In the genomic region with DNA sequence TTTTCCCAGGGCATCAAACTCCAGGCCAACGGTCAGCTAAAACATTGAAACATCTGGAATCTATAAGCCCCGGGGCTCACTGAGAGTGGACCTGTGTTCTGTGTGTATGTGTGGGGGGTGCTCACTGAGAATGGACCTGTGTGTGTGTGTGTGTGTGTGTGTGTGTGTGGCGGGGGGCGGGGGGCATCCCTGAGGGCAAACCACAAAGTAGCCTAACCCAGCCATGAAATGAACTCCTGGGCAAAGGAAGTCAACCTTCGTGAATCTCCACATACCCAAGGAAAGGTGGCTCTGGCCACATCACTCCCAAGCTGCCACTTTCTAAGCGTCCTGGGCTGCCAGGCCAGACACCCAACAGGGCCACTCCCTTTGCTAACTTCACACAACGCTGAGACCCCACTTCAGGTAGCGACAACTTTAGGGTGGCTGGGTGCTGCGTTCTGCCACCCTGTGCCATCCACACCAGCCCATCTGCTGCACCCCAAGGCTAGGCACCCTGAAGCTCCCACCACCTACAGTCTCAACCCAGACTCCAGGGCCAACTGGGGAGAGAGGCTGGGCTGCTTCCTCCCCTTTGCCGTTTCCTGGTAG, we compare ENCODE assay signal across 8 cellular contexts. TPM values are rescaled to one million over a fixed set of nuclear protein-coding genes. Genes with fewer than 3 reads are reported as not detected.
DNase-seq lines count a peak whose midpoint lies in the region; ATAC-seq, FAIRE-seq and TF ChIP-seq lines count a peak whose summit lies in the region.

No MANE protein-coding gene starts in this region.

- H3K27ac ChIP-seq in HCT116 (ENCODE audit: low read depth, low read length) (peak overlapping the region; percentile 97), right cardiac atrium (ENCODE audit: low read length) (peak overlapping the region; percentile 52), small intestine (ENCODE audit: low read depth in 1 of 2, low read length in 1 of 2) (peak overlapping the region; percentile 89 to 97)

- H3K4me1 Mint-ChIP-seq in activated CD4-positive, alpha-beta memory T cell treated with anti-CD3 and anti-CD28 coated beads for 36 hours (ENCODE audit: low read depth), result peaks cover 15% of the 10 kb centered on the region

- H3K9me2 ChIP-seq in HCT116 (ENCODE audit: insufficient read depth), result no peaks in the 10 kb centered on the region

- FAIRE-seq in small intestine (lab: Jason Lieb, UNC), result no peak

- H3K4me3 ChIP-seq in HCT116 (replicated peaks in 1 of 2; ENCODE audit: low read depth in 1 of 2, low read length in 2 of 2) (peak overlapping the region; percentile 89 to 93), right cardiac atrium (ENCODE audit: low read length) (no peak overlapping the region), small intestine (ENCODE audit: low read depth in 1 of 2, low read length in 2 of 2) (peak overlapping the region in 1 of 2 donors; percentile 94)

- POLR2A ChIA-PET in HCT116 (lab: Charles Lee), result interaction anchor here (0.8 to 4.6 kb wide), 6 partner anchors 9 to 65 kb away, joined by 3 to 18 read pairs (median 4); a partner anchor contains a TSS
- POLR2A ChIA-PET in activated CD4-positive, alpha-beta memory T cell treated with anti-CD3 and anti-CD28 coated beads for 36 hours (lab: Charles Lee), result interaction anchor here (0.8 to 2.1 kb wide), 5 partner anchors 9 to 57 kb away, joined by 3 to 7 read pairs (median 3); a partner anchor contains a TSS

- RAD21 ChIA-PET in HCT116 (lab: Charles Lee; ENCODE audit: low non-redundant PET in 1 of 2, low total read pairs in 2 of 2, uncharacterized antibody in 2 of 2, unreplicated experiment in 2 of 2), result interaction anchor here in 1 of 2 experiments (0.9 to 1.0 kb wide), 2 partner anchors 13 to 27 kb away, joined by 3 to 4 read pairs; no protein-coding TSS in a partner anchor

- H3K9me3 ChIP-seq in HCT116 (ENCODE audit: control insufficient read depth in 1 of 2, insufficient read depth in 1 of 2, low read depth in 1 of 2, low read length in 2 of 2) (no peaks in the 10 kb centered on the region), right cardiac atrium (ENCODE audit: control insufficient read depth, low read length) (no peaks in the 10 kb centered on the region), small intestine (ENCODE audit: control insufficient read depth, low read depth) (no peaks in the 10 kb centered on the region)

- no peak for TF ChIP-seq CTCF in HCT116 (IDR thresholded peaks at IDR 0.05 in 2 of 3, conservative IDR thresholded peaks at IDR 0.05 in 1 of 3; ENCODE audit: borderline replicate concordance in 1 of 3, insufficient read depth in 1 of 3, low read depth in 2 of 3, low read length in 2 of 3)

- peaks cover 7% of the 10 kb centered on the region for H3K36me3 Mint-ChIP-seq in activated CD4-positive, alpha-beta memory T cell treated with anti-CD3 and anti-CD28 coated beads for 36 hours

- WGBS in right cardiac atrium, result 61% methylated on average over 10 of the region's 10 CpGs
- 39 to 53% (median 39%) methylated on average over 10 of the region's 10 CpGs for WGBS in small intestine, 3 donors

- CTCF ChIA-PET in HCT116 (lab: Charles Lee), result interaction anchor here (1.0 to 2.1 kb wide), 4 partner anchors 10 to 94 kb away, joined by 3 to 7 read pairs (median 5); no protein-coding TSS in a partner anchor
- CTCF ChIA-PET in activated CD4-positive, alpha-beta memory T cell treated with anti-CD3 and anti-CD28 coated beads for 36 hours (lab: Charles Lee), result interaction anchor here (0.7 to 1.4 kb wide), 3 partner anchors 9 to 96 kb away, joined by 3 to 7 read pairs (median 5); no protein-coding TSS in a partner anchor

- peaks cover 6 to 18% of the 10 kb centered on the region in 2 experiments; a peak in 3 of 4 replicates for H3K36me3 ChIP-seq in HCT116 (ENCODE audit: control insufficient read depth in 1 of 2, insufficient read depth in 2 of 2, low read length in 2 of 2)
- H3K36me3 ChIP-seq in small intestine (ENCODE audit: control insufficient read depth in 2 of 2, insufficient read depth in 2 of 2, low read length in 2 of 2), result no peaks in the 10 kb centered on the region

- no peak for TF ChIP-seq POLR2A in HCT116 (IDR thresholded peaks at IDR 0.05; ENCODE audit: borderline replicate concordance, extremely low read depth, insufficient read depth, insufficient read length)

- no peak for TF ChIP-seq RAD21 in HCT116 (IDR thresholded peaks at IDR 0.05; ENCODE audit: low read depth)

- peak overlapping the region; percentile 84 for H3K4me2 ChIP-seq in HCT116 (ENCODE audit: low read length)

- H3K27me3 ChIP-seq in HCT116 (ENCODE audit: insufficient read depth, low read length) (no peaks in the 10 kb centered on the region), right cardiac atrium (ENCODE audit: control insufficient read depth, insufficient read depth) (no peaks in the 10 kb centered on the region), small intestine (ENCODE audit: control insufficient read depth in 2 of 2, insufficient read depth in 2 of 2, low read length in 2 of 2) (peaks cover 0 to 4% of the 10 kb centered on the region in 2 donors)

- no TSS peak for BruUV-seq in HCT116 (replicated peaks; lab: Mats Ljungman, UMichigan)

- H3K27me3 Mint-ChIP-seq in activated CD4-positive, alpha-beta memory T cell treated with anti-CD3 and anti-CD28 coated beads for 36 hours, result peaks cover 11% of the 10 kb centered on the region

- intact Hi-C loops in HCT116 (cut with micrococcal nuclease) (loop anchor here (5.0 kb wide), 1 partner anchor 54 kb away; a partner anchor contains a TSS), right cardiac atrium (cut with DNase I) (no loop called here)
- intact Hi-C loops in activated CD4-positive, alpha-beta memory T cell treated with anti-CD3 and anti-CD28 coated beads for 36 hours (cut with micrococcal nuclease), result loop anchor here (5.0 kb wide), 1 partner anchor 54 kb away; a partner anchor contains a TSS

- peak overlapping the region; percentile 87 for H3K27ac Mint-ChIP-seq in activated CD4-positive, alpha-beta memory T cell treated with anti-CD3 and anti-CD28 coated beads for 36 hours

- no peak overlapping the region for H2AFZ ChIP-seq in HCT116 (ENCODE audit: low read depth, low read length, poor library complexity, severe bottlenecking)

- H3K4me1 ChIP-seq in HCT116 (ENCODE audit: control insufficient read depth in 1 of 2, insufficient read depth in 2 of 2, low read length in 2 of 2) (peaks cover 41 to 64% of the 10 kb centered on the region in 2 experiments), right cardiac atrium (ENCODE audit: control insufficient read depth, insufficient read depth, low read length) (peaks cover 22% of the 10 kb centered on the region), small intestine (ENCODE audit: control insufficient read depth in 2 of 2, insufficient read depth in 1 of 2, low read depth in 1 of 2, low read length in 1 of 2) (peaks cover 9 to 13% of the 10 kb centered on the region in 2 donors)

- no peaks in the 10 kb centered on the region for H4K20me1 ChIP-seq in HCT116 (ENCODE audit: insufficient read depth)

- no peaks in the 10 kb centered on the region for H3K9me3 Mint-ChIP-seq in activated CD4-positive, alpha-beta memory T cell treated with anti-CD3 and anti-CD28 coated beads for 36 hours

- ATAC-seq in HCT116 (no peak), right cardiac atrium (no peak), GM21576 (IDR thresholded peaks at IDR 0.05; ENCODE audit: unreplicated experiment) (no peak), GM21717 (IDR thresholded peaks at IDR 0.05; ENCODE audit: unreplicated experiment) (no peak), GM21526 (IDR thresholded peaks at IDR 0.05; ENCODE audit: low FRiP score, unreplicated experiment) (no peak)

- peaks cover 68% of the 10 kb centered on the region for H3K79me2 ChIP-seq in HCT116 (ENCODE audit: insufficient read depth, low read length)

- DNase-seq in HCT116 (ENCODE audit: low read depth, low spot score) (no peak), right cardiac atrium (no peak), small intestine (no peak), NCI-H2196 (lab: John Stamatoyannopoulos, UW; ENCODE audit: unreplicated experiment) (no peak)
- DNase-seq in activated CD4-positive, alpha-beta memory T cell treated with anti-CD3 and anti-CD28 coated beads for 36 hours, result no peak

- peak overlapping the region; percentile 91 for H3K9ac ChIP-seq in HCT116 (ENCODE audit: low read length)

- H3K4me3 Mint-ChIP-seq in activated CD4-positive, alpha-beta memory T cell treated with anti-CD3 and anti-CD28 coated beads for 36 hours, result peak overlapping the region; percentile 83

TF ChIP-seq in HCT116, 20 proteins besides CTCF, POLR2A, EP300 and RAD21 (continues in another document):
- TF ChIP-seq POLR2AphosphoS5 (IDR thresholded peaks at IDR 0.05; ENCODE audit: low read depth, low read length) (no peak), EZH2phosphoT487 (IDR thresholded peaks at IDR 0.05; ENCODE audit: borderline replicate concordance) (no peak)

RNA-seq across cellular contexts. Expression of a gene that starts 1.6 kb away (rescaled TPM):
- total RNA-seq in HCT116 (2021; ENCODE audit: unreplicated experiment), result 46.8 TPM
- 29.0 and 32.9 TPM in 2 replicates for polyA plus RNA-seq in HCT116 (2012)
- total RNA-seq in activated CD4-positive, alpha-beta memory T cell treated with anti-CD3 and anti-CD28 coated beads for 36 hours, result 10 to 100 TPM; 23.4 to 24.1 TPM
- total RNA-seq in right cardiac atrium, result 10 to 100 TPM; 16.6 to 28.9 (median 26.0) TPM
- polyA plus RNA-seq in right cardiac atrium, result 18.4 TPM
- 10 to 100 TPM in 1 of 3 donors, 1 to 10 TPM in 2; 7.6 to 16.6 (median 8.9) TPM for polyA plus RNA-seq in small intestine

RNA-seq across cellular contexts. Expression of a gene that starts 8.0 kb away (rescaled TPM):
- total RNA-seq in HCT116 (2021; ENCODE audit: unreplicated experiment) (62.6 TPM), right cardiac atrium (10 to 100 TPM in 1 of 4 donors, 1 to 10 TPM in 3; 7.6 to 10.1 (median 8.9) TPM)
- polyA plus RNA-seq in HCT116 (2012), result 43.7 and 50.8 TPM in 2 replicates
- 10 to 100 TPM; 32.0 to 33.1 TPM for total RNA-seq in activated CD4-positive, alpha-beta memory T cell treated with anti-CD3 and anti-CD28 coated beads for 36 hours
- polyA plus RNA-seq in right cardiac atrium (7.3 TPM), small intestine (100 to 1,000 TPM in 1 of 3 donors, 10 to 100 TPM in 2; 33.8 to 129 (median 87.0) TPM)

RNA-seq across cellular contexts. Expression of a gene that starts 11.1 kb away (rescaled TPM):
- total RNA-seq in HCT116 (2021; ENCODE audit: unreplicated experiment), result 396 TPM
- polyA plus RNA-seq in HCT116 (2012), result 376 and 456 TPM in 2 replicates
- total RNA-seq in activated CD4-positive, alpha-beta memory T cell treated with anti-CD3 and anti-CD28 coated beads for 36 hours, result 10 to 100 TPM; 88.9 to 89.8 TPM
- total RNA-seq in right cardiac atrium, result 1 to 10 TPM; 2.7 to 8.5 (median 6.7) TPM
- polyA plus RNA-seq in right cardiac atrium, result 4.3 TPM
- polyA plus RNA-seq in small intestine, result 10 to 100 TPM in 1 of 3 donors, 1 to 10 TPM in 2; 8.3 to 71.6 (median 9.5) TPM

RNA-seq across cellular contexts. Expression of a gene that starts 14.8 kb away (rescaled TPM):
- 51.5 TPM for total RNA-seq in HCT116 (2021; ENCODE audit: unreplicated experiment)
- polyA plus RNA-seq in HCT116 (2012), result 44.1 and 45.7 TPM in 2 replicates
- total RNA-seq in activated CD4-positive, alpha-beta memory T cell treated with anti-CD3 and anti-CD28 coated beads for 36 hours, result 10 to 100 TPM; 28.8 to 29.7 TPM
- total RNA-seq in right cardiac atrium, result 10 to 100 TPM; 16.7 to 24.8 (median 18.6) TPM
- polyA plus RNA-seq in right cardiac atrium, result 28.5 TPM
- 100 to 1,000 TPM; 111 to 303 (median 237) TPM for polyA plus RNA-seq in small intestine

RNA-seq across cellular contexts. Expression of a gene that starts 21.1 kb away (rescaled TPM):
- total RNA-seq in HCT116 (2021; ENCODE audit: unreplicated experiment), result not detected
- 0.18 and 0.29 TPM in 2 replicates for polyA plus RNA-seq in HCT116 (2012)
- not detected for total RNA-seq in activated CD4-positive, alpha-beta memory T cell treated with anti-CD3 and anti-CD28 coated beads for 36 hours
- 1 to 10 TPM in 2 of 4 donors, under 1 TPM in 1, not detected in 1; 0.51 to 1.9 (median 1.4) TPM for total RNA-seq in right cardiac atrium
- 1.2 TPM for polyA plus RNA-seq in right cardiac atrium
- polyA plus RNA-seq in small intestine, result under 1 TPM in 1 of 3 donors, not detected in 2; 0.03 TPM

Comparison
In these comparisons a context has a peak if more than half of its experiments do, and no peak if none do; other contexts are left out.
1. RNA of a gene that starts 11.1 kb away (total RNA-seq): 396 TPM in HCT116 (single experiment) and 88.9 to 89.8 TPM in activated CD4-positive, alpha-beta memory T cell treated with anti-CD3 and anti-CD28 coated beads for 36 hours; 2.7 to 8.5 TPM in right cardiac atrium; every median in the first group is over 4 times any median in the second.
2. intact Hi-C loops: an anchor here in HCT116 (5.0 kb wide) and activated CD4-positive, alpha-beta memory T cell treated with anti-CD3 and anti-CD28 coated beads for 36 hours (5.0 kb wide); none called in right cardiac atrium.
3. Peak in every context shown above with its lines, with median percentiles within 50 percentile points of each other: H3K27ac ChIP-seq.